ENCODE assay signal across 8 cellular contexts in genomic region chr9:119365291-119366027, GRCh38. TPM values are rescaled to one million over a fixed set of nuclear protein-coding genes. Genes with fewer than 3 reads are reported as not detected.
DNase-seq lines count a peak whose midpoint lies in the region; ATAC-seq, FAIRE-seq and TF ChIP-seq lines count a peak whose summit lies in the region.

No MANE protein-coding gene starts in this region.

- no peaks in the 10 kb centered on the region for H4K20me1 ChIP-seq in keratinocyte (ENCODE audit: control insufficient read depth, extremely low read depth, insufficient read depth, low read length)

- no peak for ATAC-seq in HG03175 (IDR thresholded peaks at IDR 0.05; ENCODE audit: unreplicated experiment)
- no peak for ATAC-seq in left lung
- ATAC-seq in GM19035 (IDR thresholded peaks at IDR 0.05; ENCODE audit: unreplicated experiment): no peak

- FAIRE-seq in keratinocyte (lab: Jason Lieb, UNC): no peak

- H3K9me1 ChIP-seq in keratinocyte (ENCODE audit: control insufficient read depth, extremely low read depth, insufficient read depth, low read length): no peaks in the 10 kb centered on the region

- H3K79me2 ChIP-seq in keratinocyte (ENCODE audit: control insufficient read depth, insufficient read depth, low read length): no peaks in the 10 kb centered on the region

- H3K27me3 ChIP-seq in adipocyte (replicated peaks; ENCODE audit: control insufficient read depth, insufficient read depth, low read length): peaks cover 12% of the 10 kb centered on the region
- H3K27me3 ChIP-seq in keratinocyte (ENCODE audit: control insufficient read depth, extremely low read depth, insufficient read depth, low read length): peaks cover 39% of the 10 kb centered on the region
- H3K27me3 ChIP-seq in left lung: peaks cover 26 to 40% of the 10 kb centered on the region in 2 donors

- TF ChIP-seq CTCF in keratinocyte (optimal IDR thresholded peaks at IDR 0.05 in 1 of 3, IDR thresholded peaks at IDR 0.05 in 1 of 3, conservative IDR thresholded peaks at IDR 0.05 in 1 of 3; ENCODE audit: extremely low read depth in 1 of 3, insufficient read depth in 2 of 3, low read length in 3 of 3) (peak; percentile 48 to 77 (median 66)), left lung (IDR thresholded peaks at IDR 0.05) (peak in 1 of 2 donors; percentile 31)

- no peak overlapping the region for H2AFZ ChIP-seq in keratinocyte (ENCODE audit: control insufficient read depth, low read length)

- H3K4me3 ChIP-seq in adipocyte (ENCODE audit: low read length) (no peak overlapping the region), keratinocyte (ENCODE audit: control insufficient read depth in 2 of 3, extremely low read depth in 1 of 3, insufficient read depth in 2 of 3, low read depth in 1 of 3, low read length in 3 of 3) (no peak overlapping the region), left lung (no peak overlapping the region)

- intact Hi-C loops in left lung (cut with DNase I): no loop called here

- H3K4me1 ChIP-seq in adipocyte (ENCODE audit: control insufficient read depth, insufficient read depth, low read length): peaks cover 12% of the 10 kb centered on the region
- H3K4me1 ChIP-seq in keratinocyte (ENCODE audit: control insufficient read depth, extremely low read depth, insufficient read depth, low read length): no peaks in the 10 kb centered on the region
- peaks cover 0 to 6% of the 10 kb centered on the region in 2 donors for H3K4me1 ChIP-seq in left lung

- no peaks in the 10 kb centered on the region for H3K9me3 ChIP-seq in adipocyte (ENCODE audit: control insufficient read depth, low read length)
- H3K9me3 ChIP-seq in keratinocyte (ENCODE audit: control insufficient read depth, low read depth, low read length): no peaks in the 10 kb centered on the region
- no peaks in the 10 kb centered on the region for H3K9me3 ChIP-seq in left lung

- dilution Hi-C loops in keratinocyte (cut with MboI; ENCODE audit: extremely low pct_ligation_motif_present, low sequenced_read_pairs): no loop called here

- H3K27ac ChIP-seq in keratinocyte (ENCODE audit: control insufficient read depth, insufficient read depth, low read length): no peak overlapping the region
- H3K27ac ChIP-seq in left lung: no peak overlapping the region

- H3K4me2 ChIP-seq in keratinocyte (ENCODE audit: control insufficient read depth, extremely low read depth, insufficient read depth, low read depth, low read length): no peak overlapping the region

- peak; percentile 36 to 87 (median 59) for DNase-seq in NCI-H1417 (lab: John Stamatoyannopoulos, UW)
- no peak for DNase-seq in NCI-H1417 treated with DMSO at 0.1 percent for 48 hours (lab: John Stamatoyannopoulos, UW)
- peak; percentile 28 for DNase-seq in M059J (ENCODE audit: low read depth)
- DNase-seq in adipocyte (ENCODE audit: low read depth): peak; percentile 57
- no peak for DNase-seq in keratinocyte (ENCODE audit: low read depth, low spot score)
- no peak for DNase-seq in left lung

- H3K36me3 ChIP-seq in adipocyte (ENCODE audit: control insufficient read depth, insufficient read depth, low read length, severe bottlenecking) (no peaks in the 10 kb centered on the region), keratinocyte (ENCODE audit: control insufficient read depth in 2 of 2, extremely low read depth in 1 of 2, insufficient read depth in 2 of 2, low read length in 2 of 2) (no peaks in the 10 kb centered on the region), left lung (no peaks in the 10 kb centered on the region)

- H3K9ac ChIP-seq in adipocyte (ENCODE audit: low read length) (no peak overlapping the region), keratinocyte (ENCODE audit: control insufficient read depth, extremely low read depth, insufficient read depth, low read length) (no peak overlapping the region)

RNA-seq across cellular contexts. Expression of gene BRINP1, which starts 3.8 kb away (rescaled TPM):
- total RNA-seq in M059J (2014; rRNA removed; shearing (Covaris generic)): 0.20 TPM in 1 of 2 replicates, not detected in the other
- 0.52 to 2.5 TPM (median 0.63 TPM) in 3 replicates for polyA plus RNA-seq in keratinocyte
- not detected for polyA plus RNA-seq in keratinocyte (2011; ENCODE audit: low read depth)
- polyA plus RNA-seq in keratinocyte (2011; cell fraction: cytosol; rRNA removed): 1.6 and 2.2 TPM in 2 replicates
- 3.4 and 5.5 TPM in 2 replicates for polyA plus RNA-seq in keratinocyte (2011; cell fraction: nucleus; rRNA removed)
- polyA plus RNA-seq in keratinocyte (2012; ENCODE audit: low replicate concordance): 0.17 and 0.33 TPM in 2 replicates
- 0.92 to 3.9 TPM (median 1.8 TPM) in 3 replicates for polyA minus RNA-seq in keratinocyte
- polyA minus RNA-seq in keratinocyte (2011; cell fraction: cytosol; rRNA and poly(A)+ RNA removed): 2.7 TPM
- 3.8 and 8.1 TPM in 2 replicates for polyA minus RNA-seq in keratinocyte (2011; cell fraction: nucleus; rRNA and poly(A)+ RNA removed)
- under 1 TPM; 0.42 to 0.70 TPM for total RNA-seq in left lung

Comparison
In these comparisons a context has a peak if more than half of its experiments do, and no peak if none do; other contexts are left out.
1. DNase-seq: peak in NCI-H1417 (3 of 3), M059J (single experiment) and adipocyte (single experiment); none in NCI-H1417 treated with DMSO at 0.1 percent for 48 hours (single experiment), keratinocyte (single experiment) and left lung (0 of 2).